ENCODE assay signal across 1 cellular context in genomic region chr20:41028359-41029149, GRCh38.
A peak's percentile ranks its signal among the peaks of the same experiment; 100 is the strongest.
TF ChIP-seq lines count a peak whose summit lies in the region.

TSS of gene TOP1 (plus strand) at chr20:41028822. CDS start at chr20:41029068, 246 bp downstream.

TF ChIP-seq in HepG2, 621 proteins besides CTCF, POLR2A, EP300 and RAD21 (continued from another document and continues in another):
- TF ChIP-seq HOMEZ (CRISPR knock-in tag; IDR thresholded peaks at IDR 0.05; ENCODE audit: low read depth) = peak; percentile 92
- TF ChIP-seq ZHX2 (IDR thresholded peaks at IDR 0.05; ENCODE audit: low read depth) = no peak
- peak; percentile 85; the same call in 1 of the 2 replicates for TF ChIP-seq ZHX2 (CRISPR knock-in tag; IDR thresholded peaks at IDR 0.05; ENCODE audit: borderline replicate concordance)
- TF ChIP-seq ZSCAN25 (CRISPR knock-in tag; IDR thresholded peaks at IDR 0.05) = peak; percentile 66
- TF ChIP-seq ZFP36L2 (CRISPR knock-in tag; IDR thresholded peaks at IDR 0.05) = no peak
- TF ChIP-seq ZNF30 (CRISPR knock-in tag; IDR thresholded peaks at IDR 0.05) = peak; percentile 25; the same call in 1 of the 2 replicates
- TF ChIP-seq HIVEP1 (CRISPR knock-in tag; IDR thresholded peaks at IDR 0.05) = peak; percentile 33; the same call in 1 of the 2 replicates
- no peak for TF ChIP-seq ATF7 (IDR thresholded peaks at IDR 0.05)
- TF ChIP-seq ATF7 (CRISPR knock-in tag; IDR thresholded peaks at IDR 0.05) = peak; percentile 68
- no peak for TF ChIP-seq ATF4 (CRISPR knock-in tag; IDR thresholded peaks at IDR 0.05)
- peak; percentile 27 for TF ChIP-seq FOXP4 (CRISPR knock-in tag; IDR thresholded peaks at IDR 0.05)
- TF ChIP-seq MYPOP (CRISPR knock-in tag; IDR thresholded peaks at IDR 0.05) = peak; percentile 94
- TF ChIP-seq PAX8 (CRISPR knock-in tag; IDR thresholded peaks at IDR 0.05; ENCODE audit: borderline replicate concordance) = peak; percentile 99; the same call in 1 of the 2 replicates
- no peak for TF ChIP-seq HMGXB3 (CRISPR knock-in tag; IDR thresholded peaks at IDR 0.05; ENCODE audit: borderline replicate concordance)
- TF ChIP-seq ZBTB4 (CRISPR knock-in tag; IDR thresholded peaks at IDR 0.05; ENCODE audit: borderline replicate concordance) = peak; percentile 77; the same call in 1 of the 2 replicates
- TF ChIP-seq ZBED4 (CRISPR knock-in tag; IDR thresholded peaks at IDR 0.05; ENCODE audit: borderline replicate concordance) = peak; percentile 48
- peak; percentile 81 for TF ChIP-seq ZNF431 (CRISPR knock-in tag; IDR thresholded peaks at IDR 0.05; ENCODE audit: borderline replicate concordance, low read depth)
- TF ChIP-seq BCLAF1 (IDR thresholded peaks at IDR 0.05) = no peak
- peak; percentile 47; the same call in 1 of the 2 replicates for TF ChIP-seq ZNF331 (CRISPR knock-in tag; IDR thresholded peaks at IDR 0.05)
- peak; percentile 69 for TF ChIP-seq MED1 (CRISPR knock-in tag; IDR thresholded peaks at IDR 0.05)
- no peak for TF ChIP-seq NFATC3 (CRISPR knock-in tag; IDR thresholded peaks at IDR 0.05)
- TF ChIP-seq ONECUT2 (CRISPR knock-in tag; IDR thresholded peaks at IDR 0.05) = peak; percentile 49; the same call in 1 of the 2 replicates
- TF ChIP-seq THAP11 (CRISPR knock-in tag; IDR thresholded peaks at IDR 0.05) = peak; percentile 82
